In genomic region chr2:69643602-69644505, GRCh38 we compare ENCODE assay signal across 8 cellular contexts. TPM values are rescaled to one million over a fixed set of nuclear protein-coding genes. Genes with fewer than 3 reads are reported as not detected.
DNase-seq lines count a peak whose midpoint lies in the region; ATAC-seq and TF ChIP-seq lines count a peak whose summit lies in the region.

AAK1 (minus strand) TSS chr2:69643739; CDS start chr2:69643040, 699 bp downstream.

- no peak within 1 kb of the TSS for H3K23ac ChIP-seq in trophoblast cell (ENCODE audit: low read length)

- no peaks in the 10 kb centered on the region for H3K36me3 ChIP-seq in adipocyte (ENCODE audit: control insufficient read depth, insufficient read depth, low read length, severe bottlenecking)
- no peaks in the 10 kb centered on the region for H3K36me3 ChIP-seq in cardiac muscle cell
- H3K36me3 ChIP-seq in trophoblast cell (ENCODE audit: control insufficient read depth in 1 of 2, insufficient read depth in 2 of 2, low read length in 2 of 2) = no peaks in the 10 kb centered on the region
- no peaks in the 10 kb centered on the region for H3K36me3 ChIP-seq in tibial nerve

- peak within 1 kb of the TSS; percentile 95 for H4K91ac ChIP-seq in trophoblast cell (ENCODE audit: low read depth, low read length)

- peak within 1 kb of the TSS; percentile 67 for H4K12ac ChIP-seq in trophoblast cell (ENCODE audit: low read depth, low read length)

- TF ChIP-seq POLR2A in tibial nerve (IDR thresholded peaks at IDR 0.05) = peak; percentile 70 to 87

- H2BK5ac ChIP-seq in trophoblast cell (ENCODE audit: low read depth, low read length, poor library complexity) = peak within 1 kb of the TSS; percentile 93

- DNase-seq in GM10266 (ENCODE audit: extremely low spot score) (peak; percentile 90), NCI-H1417 treated with DMSO at 0.1 percent for 48 hours (lab: John Stamatoyannopoulos, UW) (peak; percentile 82), SW480 (ENCODE audit: low spot score) (peak; percentile 91), adipocyte (ENCODE audit: low read depth) (peak; percentile 96), cardiac muscle cell (ENCODE audit: low read depth in 1 of 2, low spot score in 1 of 2) (peak; percentile 92 to 93), trophoblast cell (peak; percentile 75 to 83), tibial nerve (ENCODE audit: low spot score in 2 of 2) (peak; percentile 82 to 84)

- peak within 1 kb of the TSS; percentile 86 for H3K14ac ChIP-seq in trophoblast cell (ENCODE audit: low read length)

- TF ChIP-seq CTCF in GM10266 (IDR thresholded peaks at IDR 0.05; ENCODE audit: control insufficient read depth, insufficient read depth, low read depth, missing control alignments) = no peak
- no peak for TF ChIP-seq CTCF in cardiac muscle cell (IDR thresholded peaks at IDR 0.05; ENCODE audit: low read depth, low read length)
- TF ChIP-seq CTCF in tibial nerve (IDR thresholded peaks at IDR 0.05) = peak in 1 of 5 experiments; percentile 10

- H3K4me3 ChIP-seq in adipocyte (ENCODE audit: low read length) (peak within 1 kb of the TSS; percentile 96), cardiac muscle cell (peak within 1 kb of the TSS; percentile 98), trophoblast cell (ENCODE audit: low read depth, low read length) (peak within 1 kb of the TSS; percentile 88), tibial nerve (peak within 1 kb of the TSS; percentile 90 to 100 (median 96))

- peaks cover 22% of the 10 kb centered on the region for H3K79me2 ChIP-seq in trophoblast cell (ENCODE audit: control insufficient read depth, insufficient read depth, low read length, poor library complexity)

- H2BK120ac ChIP-seq in trophoblast cell (ENCODE audit: insufficient read depth, low read length, poor library complexity) = peak within 1 kb of the TSS; percentile 91

- H2AFZ ChIP-seq in trophoblast cell (ENCODE audit: insufficient read depth, low read length, poor library complexity) = peak within 1 kb of the TSS; percentile 80

- peak within 1 kb of the TSS; percentile 83 for H3K4ac ChIP-seq in trophoblast cell (ENCODE audit: low read depth, low read length)

- no peaks in the 10 kb centered on the region for H3K9me3 ChIP-seq in adipocyte (ENCODE audit: control insufficient read depth, low read length)
- no peaks in the 10 kb centered on the region for H3K9me3 ChIP-seq in cardiac muscle cell (ENCODE audit: low read depth)
- H3K9me3 ChIP-seq in trophoblast cell (ENCODE audit: insufficient read depth, low read depth, low read length) = no peaks in the 10 kb centered on the region
- no peaks in the 10 kb centered on the region for H3K9me3 ChIP-seq in tibial nerve

- peak within 1 kb of the TSS; percentile 95 for H3K27ac ChIP-seq in cardiac muscle cell
- peak within 1 kb of the TSS; percentile 95 for H3K27ac ChIP-seq in trophoblast cell (ENCODE audit: low read depth, low read length)
- peak within 1 kb of the TSS; percentile 96 to 99 (median 98) for H3K27ac ChIP-seq in tibial nerve

- no CpG with 5 or more reads among the region's 81 CpGs for WGBS in trophoblast cell (ENCODE audit: extremely low coverage, insufficient coverage, insufficient read length)
- WGBS in tibial nerve, 2 donors = 0% methylated on average over 51 to 52 of the region's 81 CpGs

- H3K18ac ChIP-seq in trophoblast cell (ENCODE audit: low read length) = peak within 1 kb of the TSS; percentile 81

- peak; percentile 23 to 89 for TF ChIP-seq EP300 in tibial nerve (IDR thresholded peaks at IDR 0.05)

- H3K79me1 ChIP-seq in trophoblast cell (ENCODE audit: low read length) = peaks cover 23% of the 10 kb centered on the region

- no peaks in the 10 kb centered on the region for H3K27me3 ChIP-seq in adipocyte (replicated peaks; ENCODE audit: control insufficient read depth, insufficient read depth, low read length)
- H3K27me3 ChIP-seq in cardiac muscle cell = no peaks in the 10 kb centered on the region
- H3K27me3 ChIP-seq in trophoblast cell (ENCODE audit: insufficient read depth, low read length) = no peaks in the 10 kb centered on the region
- no peaks in the 10 kb centered on the region for H3K27me3 ChIP-seq in tibial nerve

- peak within 1 kb of the TSS; percentile 77 for H3K4me2 ChIP-seq in trophoblast cell (ENCODE audit: low read length)

- peak within 1 kb of the TSS; percentile 11 for H2BK12ac ChIP-seq in trophoblast cell (ENCODE audit: low read length)

- H3K9ac ChIP-seq in adipocyte (ENCODE audit: low read length) (peak within 1 kb of the TSS; percentile 97), trophoblast cell (ENCODE audit: low read length) (peak within 1 kb of the TSS; percentile 96)

- H3K4me1 ChIP-seq in adipocyte (ENCODE audit: control insufficient read depth, insufficient read depth, low read length) = peaks cover 39% of the 10 kb centered on the region
- peaks cover 33% of the 10 kb centered on the region for H3K4me1 ChIP-seq in cardiac muscle cell (ENCODE audit: low read depth)
- H3K4me1 ChIP-seq in trophoblast cell (ENCODE audit: control insufficient read depth in 1 of 2, insufficient read depth in 2 of 2, low read length in 2 of 2) = peaks cover 14 to 21% of the 10 kb centered on the region in 2 experiments
- peaks cover 0 to 59% (median 21%) of the 10 kb centered on the region in 4 donors for H3K4me1 ChIP-seq in tibial nerve

- no peak within 1 kb of the TSS for H2AK5ac ChIP-seq in trophoblast cell (ENCODE audit: low read length)

- H4K8ac ChIP-seq in trophoblast cell (ENCODE audit: low read depth, low read length) = peak within 1 kb of the TSS; percentile 91

- peak; percentile 56 for ATAC-seq in HG02759 (IDR thresholded peaks at IDR 0.05; ENCODE audit: unreplicated experiment)

RNA-seq across cellular contexts. Expression of gene AAK1, which starts in this region (rescaled TPM):
- 47.4 and 50.0 TPM in 2 replicates for total RNA-seq in cardiac muscle cell
- polyA plus RNA-seq in cardiac muscle cell = 50.3 and 57.2 TPM in 2 replicates
- 137 and 140 TPM in 2 replicates for polyA plus RNA-seq in trophoblast cell (2013)
- 10 to 100 TPM; 29.2 to 70.5 (median 44.5) TPM for total RNA-seq in tibial nerve

Comparison
In these comparisons a context has a peak if more than half of its experiments do, and no peak if none do; other contexts are left out.
1. Peak in every context shown above with its lines: DNase-seq, ATAC-seq, H3K4me3 ChIP-seq and H3K27ac ChIP-seq.